Comparison of ENCODE assay signal across 8 cellular contexts in genomic region chr1:11059990-11060948, GRCh38. TPM values are rescaled to one million over a fixed set of nuclear protein-coding genes. Genes with fewer than 3 reads are reported as not detected.
DNase-seq lines count a peak whose midpoint lies in the region; ATAC-seq and TF ChIP-seq lines count a peak whose summit lies in the region.

Gene SRM, minus strand, starts transcription at chr1:11060018. Its CDS starts 75 bp downstream, at chr1:11059943.

- H3K4me1 ChIP-seq in Panc1 (ENCODE audit: control insufficient read depth, insufficient read depth, low read length), result peaks cover 15% of the 10 kb centered on the region
- H3K4me1 ChIP-seq in muscle layer of duodenum (ENCODE audit: control insufficient read depth in 1 of 2, insufficient read depth in 2 of 2, low read length in 2 of 2), result peaks cover 0 to 24% of the 10 kb centered on the region in 2 donors

- DNase-seq in DMS53 (lab: John Stamatoyannopoulos, UW) (peak; percentile 97), KBM-7 (peak; percentile 89), Panc1 (ENCODE audit: low read depth, low spot score) (no peak)
- DNase-seq in activated T-cell treated with anti-CD3 and anti-CD28 coated beads, Interleukin-2, amount 50 U/mL, for 48 hours, result peak; percentile 91 to 95
- DNase-seq in stimulated activated CD8-positive, alpha-beta memory T cell treated with anti-CD3 and anti-CD28 coated beads, Interleukin-7, amount 100 ng/mL, for 24 hours (ENCODE audit: low read depth), result peak; percentile 77

- H3K27me3 ChIP-seq in Panc1 (ENCODE audit: control insufficient read depth, insufficient read depth, low read length), result no peaks in the 10 kb centered on the region
- H3K27me3 ChIP-seq in muscle layer of duodenum (ENCODE audit: low read depth, low read length), result no peaks in the 10 kb centered on the region

- no TSS peak for BruUV-seq in Panc1 (replicated peaks; lab: Mats Ljungman, UMichigan)

- intact Hi-C loops in Panc1 (cut with micrococcal nuclease; ENCODE audit: unreplicated experiment), result no loop called here

- no peak for TF ChIP-seq CTCF in Panc1 (IDR thresholded peaks at IDR 0.05)

- in situ Hi-C loops in KBM-7 (cut with MboI; ENCODE audit: low pct_unique_long_range_greater_than_20kb, low sequenced_read_pairs) (no loop called here), Panc1 (cut with HindIII; ENCODE audit: low pct_unique_long_range_greater_than_20kb, low sequenced_read_pairs) (no loop called here)

- no peaks in the 10 kb centered on the region for H3K9me3 ChIP-seq in Panc1 (ENCODE audit: control insufficient read depth, insufficient read depth, low read depth, low read length)
- H3K9me3 ChIP-seq in muscle layer of duodenum (ENCODE audit: control insufficient read depth in 1 of 2, low read length in 2 of 2), result no peaks in the 10 kb centered on the region

- ATAC-seq in GM21717 (IDR thresholded peaks at IDR 0.05; ENCODE audit: unreplicated experiment) (peak; percentile 82), Panc1 (peak; percentile 96), esophagus mucosa (peak; percentile 98)

- H3K27ac ChIP-seq in Panc1 (ENCODE audit: low read length), result peak within 1 kb of the TSS; percentile 89
- peak within 1 kb of the TSS; percentile 76 for H3K27ac ChIP-seq in muscle layer of duodenum (ENCODE audit: low read length)

- H3K4me3 ChIP-seq in Panc1 (ENCODE audit: low read depth in 2 of 2, low read length in 2 of 2) (peak within 1 kb of the TSS; percentile 82 to 84), muscle layer of duodenum (ENCODE audit: low read depth in 1 of 2, low read length in 2 of 2) (peak within 1 kb of the TSS; percentile 92 to 93)

- CTCF ChIA-PET in Panc1 (lab: Charles Lee), result interaction anchor here (2.4 kb wide), 1 partner anchor 23 kb away, joined by 15 read pairs; no protein-coding TSS in a partner anchor

- POLR2A ChIA-PET in Panc1 (lab: Charles Lee), result interaction anchor here (0.6 kb wide), 1 partner anchor 120 kb away, joined by 4 read pairs; no protein-coding TSS in a partner anchor

- peaks cover 9% of the 10 kb centered on the region for H3K36me3 ChIP-seq in Panc1 (ENCODE audit: control insufficient read depth, insufficient read depth, low read length)
- peaks cover 12 to 27% of the 10 kb centered on the region in 2 donors for H3K36me3 ChIP-seq in muscle layer of duodenum (ENCODE audit: control insufficient read depth in 1 of 2, insufficient read depth in 2 of 2, low read length in 2 of 2)

RNA-seq across cellular contexts. Expression of gene SRM, which starts in this region (rescaled TPM):
- 249 TPM for total RNA-seq in Panc1 (2021; ENCODE audit: unreplicated experiment)
- polyA plus RNA-seq in Panc1 (2012; ENCODE audit: insufficient read length), result 413 TPM
- 54.6 TPM for total RNA-seq in esophagus mucosa
